Comparison of ENCODE assay signal across 6 cellular contexts in genomic region chr10:33396938-33397337, GRCh38.
"Had no signal": no experiment of that assay in that cellular context is flagged by ENCODE, and none has a peak within 500 bp of the region (broad histone marks: within the 10 kb centered on the region; RNA-seq: fewer than 3 reads in every experiment).

No MANE protein-coding gene starts in this region.

- DNase-seq: IMR-90, KBM-7, KG1 had no signal

- ATAC-seq: HepG2 had no signal

- FAIRE-seq: HepG2 had no signal

- H3K27ac ChIP-seq: HL-60, KMS-11 had no signal

- H3K4me2 ChIP-seq: KMS-11 had no signal

- H3K9ac ChIP-seq: KMS-11 had no signal
